11 cellular contexts compared by ENCODE assay signal in genomic region chr7:360454-361100, GRCh38.
DNase-seq lines count a peak whose midpoint lies in the region; ATAC-seq and TF ChIP-seq lines count a peak whose summit lies in the region.
"Had no signal": no experiment of that assay in that cellular context is flagged by ENCODE, and none has a peak within 500 bp of the region (broad histone marks: within the 10 kb centered on the region; RNA-seq: fewer than 3 reads in every experiment).

No MANE protein-coding gene starts in this region.

- H3F3A ChIP-seq in PC-9 (ENCODE audit: insufficient read depth, low read depth) = no peaks in the 10 kb centered on the region

- 62 to 70% (median 63%) methylated on average over 39 of the region's 39 CpGs for WGBS in spleen, 5 donors

- H3K9me3 Mint-ChIP-seq in central memory CD8-positive, alpha-beta T cell = no peaks in the 10 kb centered on the region

- H3K4me3 ChIP-seq in DND-41 (ENCODE audit: low read depth in 1 of 2, low read length in 2 of 2) = peak overlapping the region in 1 of 2 experiments; percentile 47; a peak in 2 of 4 replicates
- peak overlapping the region in 1 of 8 donors; percentile 44 for H3K4me3 ChIP-seq in spleen
- no peak overlapping the region for H3K4me3 ChIP-seq in PC-9

- H3K4me1 ChIP-seq in DND-41 (ENCODE audit: insufficient read depth, low read length) (peaks cover 49% of the 10 kb centered on the region), spleen (peaks cover 12 to 50% (median 35%) of the 10 kb centered on the region in 6 donors), PC-9 (replicated peaks; ENCODE audit: insufficient read depth) (no peaks in the 10 kb centered on the region)

- H3K79me2 ChIP-seq in DND-41 (ENCODE audit: insufficient read depth, low read length) (no peaks in the 10 kb centered on the region), PC-9 (ENCODE audit: low read depth) (no peaks in the 10 kb centered on the region)

- DNase-seq in DND-41 (peak; percentile 83), spleen (peak; percentile 62), NCI-H1092 (lab: John Stamatoyannopoulos, UW) (no peak), PC-9 (no peak)
- peak; percentile 40 for DNase-seq in activated CD4-positive, alpha-beta T cell treated with anti-CD3 and anti-CD28 coated beads, Interleukin-2, amount 50 U/mL, for 1 hour
- no peak for DNase-seq in central memory CD8-positive, alpha-beta T cell (ENCODE audit: low spot score in 2 of 2)
- DNase-seq: effector CD8-positive, alpha-beta T cell; SW 1271 had no signal

- H3K4me3 Mint-ChIP-seq in central memory CD8-positive, alpha-beta T cell = peak overlapping the region; percentile 51
- H3K4me3 Mint-ChIP-seq: mesothelial cell of epicardium had no signal

- no peaks in the 10 kb centered on the region for H3K36me3 ChIP-seq in DND-41 (ENCODE audit: insufficient read depth, low read length)
- no peaks in the 10 kb centered on the region for H3K36me3 ChIP-seq in spleen
- H3K36me3 ChIP-seq in PC-9 (ENCODE audit: low read depth) = no peaks in the 10 kb centered on the region

- TF ChIP-seq POLR2A in spleen (IDR thresholded peaks at IDR 0.05) = no peak

- peaks cover 25% of the 10 kb centered on the region for H3K4me1 Mint-ChIP-seq in central memory CD8-positive, alpha-beta T cell

- peak overlapping the region; percentile 67 for H3K4me2 ChIP-seq in DND-41 (ENCODE audit: insufficient read depth, low read length)
- no peak overlapping the region for H3K4me2 ChIP-seq in PC-9

- H3K27me3 Mint-ChIP-seq in central memory CD8-positive, alpha-beta T cell = no peaks in the 10 kb centered on the region

- H3K36me3 Mint-ChIP-seq in central memory CD8-positive, alpha-beta T cell (ENCODE audit: insufficient read depth) = peaks cover 5% of the 10 kb centered on the region

- intact Hi-C loops in spleen (cut with DNase I; ENCODE audit: low total_unique reads) = no loop called here
- intact Hi-C loops in PC-9 (cut with micrococcal nuclease; ENCODE audit: unreplicated experiment) = no loop called here

- H2AFZ ChIP-seq in DND-41 (ENCODE audit: low read depth, low read length) (peak overlapping the region; percentile 77), PC-9 (no peak overlapping the region)

- TF ChIP-seq CTCF in DND-41 (IDR thresholded peaks at IDR 0.05; ENCODE audit: borderline replicate concordance, extremely low read depth, low read length, poor library complexity, severe bottlenecking) = no peak
- no peak for TF ChIP-seq CTCF in spleen (IDR thresholded peaks at IDR 0.05 in 8 of 11, conservative IDR thresholded peaks at IDR 0.05 in 3 of 11)
- TF ChIP-seq CTCF in PC-9 (conservative IDR thresholded peaks at IDR 0.05) = no peak

- no peaks in the 10 kb centered on the region for H3K9me2 ChIP-seq in PC-9 (ENCODE audit: insufficient read depth)

- CTCF ChIA-PET in PC-9 (lab: Charles Lee) = no interaction called here

- H3K27ac ChIP-seq in DND-41 (ENCODE audit: low read length) (peak overlapping the region; percentile 92), spleen (no peak overlapping the region), PC-9 (no peak overlapping the region)

- H3K9me3 ChIP-seq in DND-41 (ENCODE audit: insufficient read depth, low read length, severe bottlenecking) = peaks cover 2% of the 10 kb centered on the region
- peaks cover 0 to 12% (median 9%) of the 10 kb centered on the region in 8 donors for H3K9me3 ChIP-seq in spleen
- H3K9me3 ChIP-seq in PC-9 (ENCODE audit: insufficient read depth, low read depth) = no peaks in the 10 kb centered on the region

- no TSS peak for BruUV-seq in PC-9 (replicated peaks; lab: Mats Ljungman, UMichigan)

- H3K27me3 ChIP-seq in DND-41 (ENCODE audit: insufficient read depth, low read length, poor library complexity) (no peaks in the 10 kb centered on the region), spleen (replicated peaks in 1 of 7) (peaks cover 0 to 49% (median 5%) of the 10 kb centered on the region in 7 donors), PC-9 (ENCODE audit: insufficient read depth, low read depth) (peaks cover 93% of the 10 kb centered on the region)

- no peaks in the 10 kb centered on the region for H4K20me1 ChIP-seq in DND-41 (ENCODE audit: insufficient read depth, low read length)
- H4K20me1 ChIP-seq in PC-9 (ENCODE audit: insufficient read depth) = peaks cover 3% of the 10 kb centered on the region

- ATAC-seq in DND-41 (ENCODE audit: insufficient read depth, low read depth) (peak; percentile 69), GM21390 (IDR thresholded peaks at IDR 0.05; ENCODE audit: unreplicated experiment) (no peak), GM21515 (IDR thresholded peaks at IDR 0.05; ENCODE audit: unreplicated experiment) (no peak)
- no peak for ATAC-seq in central memory CD8-positive, alpha-beta T cell (replicated peaks; ENCODE audit: extremely low read depth, poor library complexity, severe bottlenecking)

- POLR2A ChIA-PET in PC-9 (lab: Charles Lee; ENCODE audit: unreplicated experiment) = no interaction called here

- no peak overlapping the region for H3K27ac Mint-ChIP-seq in central memory CD8-positive, alpha-beta T cell (ENCODE audit: low read depth)
- H3K27ac Mint-ChIP-seq: mesothelial cell of epicardium had no signal

- peak overlapping the region; percentile 61 for H3K9ac ChIP-seq in DND-41 (ENCODE audit: low read depth, low read length)

Comparison
In these comparisons a context has a peak if more than half of its experiments do, and no peak if none do; other contexts are left out.
1. DNase-seq: peak in DND-41 (single experiment), activated CD4-positive, alpha-beta T cell treated with anti-CD3 and anti-CD28 coated beads, Interleukin-2, amount 50 U/mL, for 1 hour (single experiment) and spleen (single experiment); none in central memory CD8-positive, alpha-beta T cell (0 of 2), NCI-H1092 (single experiment) and PC-9 (0 of 2).